Comparison of ENCODE assay signal across 8 cellular contexts in genomic region chr5:76601470-76601869, GRCh38. TPM values are rescaled to one million over a fixed set of nuclear protein-coding genes. Genes with fewer than 3 reads are reported as not detected.
A peak's percentile ranks its signal among the peaks of the same experiment; 100 is the strongest.
DNase-seq lines count a peak whose midpoint lies in the region; ATAC-seq and TF ChIP-seq lines count a peak whose summit lies in the region.

No MANE protein-coding gene starts in this region.

- H3K9me3 ChIP-seq in PC-9 (ENCODE audit: insufficient read depth, low read depth) (no peaks in the 10 kb centered on the region), lung (ENCODE audit: control insufficient read depth in 2 of 2, insufficient read depth in 1 of 2, low read length in 1 of 2) (no peaks in the 10 kb centered on the region), uterus (no peaks in the 10 kb centered on the region)

- POLR2A ChIA-PET in PC-9 (lab: Charles Lee; ENCODE audit: unreplicated experiment) = no interaction called here

- H3K27ac ChIP-seq in PC-9 = no peak overlapping the region
- no peak overlapping the region for H3K27ac ChIP-seq in lung (ENCODE audit: low read depth in 1 of 2, low read length in 1 of 2)
- no peak overlapping the region for H3K27ac ChIP-seq in uterus

- DNase-seq in NCI-H2196 (lab: John Stamatoyannopoulos, UW; ENCODE audit: unreplicated experiment) = peak; percentile 2
- DNase-seq in NCI-H2196 treated with DMSO at 0.1 percent for 48 hours (lab: John Stamatoyannopoulos, UW; ENCODE audit: unreplicated experiment) = no peak
- DNase-seq in HK-2 (ENCODE audit: unreplicated experiment) = peak; percentile 2
- DNase-seq in PC-9 = peak in 1 of 2 experiments; percentile 23
- peak; percentile 4 for DNase-seq in effector CD4-positive, alpha-beta T cell
- DNase-seq in lung (ENCODE audit: low spot score) = no peak
- peak in 1 of 2 donors; percentile 24 for DNase-seq in uterus
- DNase-seq in islet precursor cell = no peak

- H3K36me3 ChIP-seq in PC-9 (ENCODE audit: low read depth) (no peaks in the 10 kb centered on the region), lung (ENCODE audit: control insufficient read depth in 2 of 2, insufficient read depth in 2 of 2, low read length in 2 of 2) (peaks cover 0 to 3% of the 10 kb centered on the region in 2 donors), uterus (no peaks in the 10 kb centered on the region)

- intact Hi-C loops in PC-9 (cut with micrococcal nuclease; ENCODE audit: unreplicated experiment) (loop anchor here (1.0 to 2.0 kb wide), 4 partner anchors 40 to 415 kb away; no protein-coding TSS in a partner anchor), uterus (cut with DNase I; ENCODE audit: low total_unique reads) (no loop called here)

- ATAC-seq in lung (ENCODE audit: insufficient read depth, low FRiP score) = no peak

- H3K4me3 ChIP-seq in PC-9 (no peak overlapping the region), lung (no peak overlapping the region), uterus (no peak overlapping the region)

- BruUV-seq in PC-9 (replicated peaks; lab: Mats Ljungman, UMichigan) = no TSS peak

- CTCF ChIA-PET in PC-9 (lab: Charles Lee) = interaction anchor here (0.6 to 3.8 kb wide), 5 partner anchors 10 to 175 kb away, joined by 3 to 19 read pairs (median 4); no protein-coding TSS in a partner anchor

- H3F3A ChIP-seq in PC-9 (ENCODE audit: insufficient read depth, low read depth) = no peaks in the 10 kb centered on the region

- TF ChIP-seq POLR2A in uterus (IDR thresholded peaks at IDR 0.05) = no peak

- no peaks in the 10 kb centered on the region for H3K79me2 ChIP-seq in PC-9 (ENCODE audit: low read depth)

- peaks cover 7% of the 10 kb centered on the region for H3K4me1 ChIP-seq in PC-9 (replicated peaks; ENCODE audit: insufficient read depth)
- no peaks in the 10 kb centered on the region for H3K4me1 ChIP-seq in lung (ENCODE audit: control insufficient read depth in 2 of 2, insufficient read depth in 2 of 2, low read length in 2 of 2)
- H3K4me1 ChIP-seq in uterus = no peaks in the 10 kb centered on the region

- H4K20me1 ChIP-seq in PC-9 (ENCODE audit: insufficient read depth) = no peaks in the 10 kb centered on the region

- no peaks in the 10 kb centered on the region for H3K27me3 ChIP-seq in PC-9 (ENCODE audit: insufficient read depth, low read depth)
- H3K27me3 ChIP-seq in lung (ENCODE audit: control insufficient read depth, insufficient read depth) = no peaks in the 10 kb centered on the region
- no peaks in the 10 kb centered on the region for H3K27me3 ChIP-seq in uterus

- TF ChIP-seq CTCF in PC-9 (conservative IDR thresholded peaks at IDR 0.05) = peak; percentile 85
- peak; percentile 66 for TF ChIP-seq CTCF in lung (IDR thresholded peaks at IDR 0.05; ENCODE audit: control extremely low read depth, extremely low read depth)
- TF ChIP-seq CTCF in uterus (IDR thresholded peaks at IDR 0.05) = peak; percentile 45 to 77 (median 67)

- H3K9me2 ChIP-seq in PC-9 (ENCODE audit: insufficient read depth) = no peaks in the 10 kb centered on the region

- H3K4me2 ChIP-seq in PC-9 = no peak overlapping the region

- WGBS in lung, 2 donors = 22 to 28% methylated on average over 3 of the region's 3 CpGs

- no peak overlapping the region for H2AFZ ChIP-seq in PC-9

RNA-seq across cellular contexts. Expression of gene F2RL2, which starts 21.7 kb away (rescaled TPM):
- total RNA-seq in PC-9 (2021) = 1.5 and 3.5 TPM in 2 replicates
- under 1 TPM; 0.49 to 0.80 TPM for total RNA-seq in lung
- polyA plus RNA-seq in lung = under 1 TPM; 0.07 to 0.18 TPM
- 1 to 10 TPM in 3 of 4 donors, under 1 TPM in 1; 0.26 to 1.5 (median 1.2) TPM for total RNA-seq in uterus

Comparison
In these comparisons a context has a peak if more than half of its experiments do, and no peak if none do; other contexts are left out.
1. DNase-seq: peak in NCI-H2196 (single experiment), HK-2 (single experiment) and effector CD4-positive, alpha-beta T cell (single experiment); none in NCI-H2196 treated with DMSO at 0.1 percent for 48 hours (single experiment), lung (single experiment) and islet precursor cell (single experiment).
2. Peak in every context shown above with its lines, with median percentiles within 50 percentile points of each other: CTCF ChIP-seq.